Comparison of ENCODE assay signal across 1 cellular context in genomic region chr9:81689343-81690175, GRCh38.
TF ChIP-seq lines count a peak whose summit lies in the region.

TLE1 (minus strand) TSS chr9:81689547; CDS start chr9:81688240, 1,307 bp downstream.

TF ChIP-seq in HepG2, 621 proteins besides CTCF, POLR2A, EP300 and RAD21 (continued from another document and continues in another):
- TF ChIP-seq ZBTB14 (CRISPR knock-in tag; IDR thresholded peaks at IDR 0.05) = peak; percentile 90
- TF ChIP-seq WIZ (CRISPR knock-in tag; IDR thresholded peaks at IDR 0.05) = peak; percentile 86; the same call in 1 of the 2 replicates
- TF ChIP-seq ZFP62 (CRISPR knock-in tag; IDR thresholded peaks at IDR 0.05) = no peak; the same call in 1 of the 2 replicates
- peak; percentile 70; the same call in 1 of the 2 replicates for TF ChIP-seq MED13 (CRISPR knock-in tag; IDR thresholded peaks at IDR 0.05)
- no peak for TF ChIP-seq U2AF2 (IDR thresholded peaks at IDR 0.05; ENCODE audit: low read depth, low read length)
- peak; percentile 96 for TF ChIP-seq GATA4 (IDR thresholded peaks at IDR 0.05; ENCODE audit: borderline replicate concordance, low read depth)
- TF ChIP-seq PAX8 (CRISPR knock-in tag; IDR thresholded peaks at IDR 0.05; ENCODE audit: borderline replicate concordance) = no peak
- TF ChIP-seq ZBTB34 (CRISPR knock-in tag; IDR thresholded peaks at IDR 0.05) = peak; percentile 50; the same call in 1 of the 2 replicates
- TF ChIP-seq ZNF674 (CRISPR knock-in tag; IDR thresholded peaks at IDR 0.05; ENCODE audit: low read depth) = no peak
- TF ChIP-seq ARID5B (CRISPR knock-in tag; IDR thresholded peaks at IDR 0.05) = peak; percentile 63
- no peak for TF ChIP-seq NR3C1 (CRISPR knock-in tag; IDR thresholded peaks at IDR 0.05)
- TF ChIP-seq SP140L (CRISPR knock-in tag; IDR thresholded peaks at IDR 0.05; ENCODE audit: borderline replicate concordance) = no peak
- TF ChIP-seq IRF9 (CRISPR knock-in tag; IDR thresholded peaks at IDR 0.05; ENCODE audit: borderline replicate concordance) = no peak
- TF ChIP-seq TAF15 (IDR thresholded peaks at IDR 0.05; ENCODE audit: low read depth, low read length, poor library complexity, severe bottlenecking) = no peak
- TF ChIP-seq ZNF75D (CRISPR knock-in tag; IDR thresholded peaks at IDR 0.05; ENCODE audit: borderline replicate concordance) = no peak
- no peak for TF ChIP-seq ADNP (CRISPR knock-in tag; IDR thresholded peaks at IDR 0.05)
- peak; percentile 78 for TF ChIP-seq POLR2G (IDR thresholded peaks at IDR 0.05; ENCODE audit: low read depth, low read length)
- peak; percentile 58; the same call in 1 of the 2 replicates for TF ChIP-seq ZBTB8A (CRISPR knock-in tag; IDR thresholded peaks at IDR 0.05; ENCODE audit: borderline replicate concordance, low read depth)
- peak; percentile 59; the same call in 1 of the 2 replicates for TF ChIP-seq FOXK1 (CRISPR knock-in tag; IDR thresholded peaks at IDR 0.05; ENCODE audit: borderline replicate concordance, low read depth)
- no peak for TF ChIP-seq ZNF335 (CRISPR knock-in tag; IDR thresholded peaks at IDR 0.05)
- TF ChIP-seq KLF12 (CRISPR knock-in tag; IDR thresholded peaks at IDR 0.05; ENCODE audit: borderline replicate concordance) = peak; percentile 93
- TF ChIP-seq RAD51 (IDR thresholded peaks at IDR 0.05; ENCODE audit: borderline replicate concordance) = no peak
- no peak; the same call in 1 of the 2 replicates for TF ChIP-seq ZNF274 (CRISPR knock-in tag; IDR thresholded peaks at IDR 0.05)
- 0 out of 2 replicates have a peak, but pooled peaks have one; percentile 63 for TF ChIP-seq ZFP82 (CRISPR knock-in tag; IDR thresholded peaks at IDR 0.05; ENCODE audit: borderline replicate concordance)
- TF ChIP-seq ZSCAN31 (CRISPR knock-in tag; IDR thresholded peaks at IDR 0.05; ENCODE audit: low read depth) = peak; percentile 25; the same call in 1 of the 2 replicates
- no peak for TF ChIP-seq ZNF589 (CRISPR knock-in tag; conservative IDR thresholded peaks at IDR 0.05)
- peak; percentile 67; the same call in 1 of the 2 replicates for TF ChIP-seq PBX3 (CRISPR knock-in tag; IDR thresholded peaks at IDR 0.05; ENCODE audit: borderline replicate concordance)
- TF ChIP-seq ZNF614 (CRISPR knock-in tag; IDR thresholded peaks at IDR 0.05; ENCODE audit: borderline replicate concordance) = no peak
- peak; percentile 45; the same call in 1 of the 2 replicates for TF ChIP-seq IRF2 (CRISPR knock-in tag; IDR thresholded peaks at IDR 0.05)
- TF ChIP-seq RORA (CRISPR knock-in tag; IDR thresholded peaks at IDR 0.05) = no peak
- no peak for TF ChIP-seq LRRFIP1 (CRISPR knock-in tag; conservative IDR thresholded peaks at IDR 0.05)
- TF ChIP-seq ZNF547 (CRISPR knock-in tag; IDR thresholded peaks at IDR 0.05) = no peak; the same call in 1 of the 2 replicates
- TF ChIP-seq ATF4 (CRISPR knock-in tag; IDR thresholded peaks at IDR 0.05) = no peak
- no peak for TF ChIP-seq RFX1 (IDR thresholded peaks at IDR 0.05)
- no peak for TF ChIP-seq FLYWCH1 (CRISPR knock-in tag; IDR thresholded peaks at IDR 0.05)
- TF ChIP-seq ZNF276 (CRISPR knock-in tag; IDR thresholded peaks at IDR 0.05; ENCODE audit: low read depth) = no peak
- TF ChIP-seq NFE2L2 (IDR thresholded peaks at IDR 0.05; ENCODE audit: low read length) = no peak
- peak; percentile 71; the same call in 1 of the 2 replicates for TF ChIP-seq ZNF563 (CRISPR knock-in tag; IDR thresholded peaks at IDR 0.05)
- peak; percentile 68; the same call in 1 of the 2 replicates for TF ChIP-seq SNAPC5 (CRISPR knock-in tag; IDR thresholded peaks at IDR 0.05; ENCODE audit: borderline replicate concordance)
- no peak for TF ChIP-seq ZBTB33 (CRISPR knock-in tag; IDR thresholded peaks at IDR 0.05)
- peak; percentile 67 for TF ChIP-seq ESRRA (CRISPR knock-in tag; IDR thresholded peaks at IDR 0.05; ENCODE audit: low read depth)
- TF ChIP-seq TFDP1 (CRISPR knock-in tag; IDR thresholded peaks at IDR 0.05; ENCODE audit: borderline replicate concordance) = peak; percentile 70; the same call in 1 of the 2 replicates
- TF ChIP-seq IKZF4 (CRISPR knock-in tag; IDR thresholded peaks at IDR 0.05; ENCODE audit: borderline replicate concordance, low read depth, not compliant biosample characterization) = no peak
- no peak for TF ChIP-seq RFXANK (CRISPR knock-in tag; IDR thresholded peaks at IDR 0.05)
- peak; percentile 66 for TF ChIP-seq HDAC2 (CRISPR knock-in tag; IDR thresholded peaks at IDR 0.05)
- TF ChIP-seq BORCS8-MEF2B (CRISPR knock-in tag; IDR thresholded peaks at IDR 0.05) = peak; percentile 81; the same call in 1 of the 2 replicates
- TF ChIP-seq ZNF761 (CRISPR knock-in tag; conservative IDR thresholded peaks at IDR 0.05) = 0 out of 2 replicates have a peak, but pooled peaks have one; percentile 37
- TF ChIP-seq ZSCAN30 (CRISPR knock-in tag; IDR thresholded peaks at IDR 0.05) = 0 out of 2 replicates have a peak, but pooled peaks have one; percentile 52
- TF ChIP-seq KLF13 (CRISPR knock-in tag; IDR thresholded peaks at IDR 0.05) = no peak
- no peak for TF ChIP-seq KDM1A (CRISPR knock-in tag; IDR thresholded peaks at IDR 0.05)
